8 cellular contexts compared by ENCODE assay signal in the genomic region with DNA sequence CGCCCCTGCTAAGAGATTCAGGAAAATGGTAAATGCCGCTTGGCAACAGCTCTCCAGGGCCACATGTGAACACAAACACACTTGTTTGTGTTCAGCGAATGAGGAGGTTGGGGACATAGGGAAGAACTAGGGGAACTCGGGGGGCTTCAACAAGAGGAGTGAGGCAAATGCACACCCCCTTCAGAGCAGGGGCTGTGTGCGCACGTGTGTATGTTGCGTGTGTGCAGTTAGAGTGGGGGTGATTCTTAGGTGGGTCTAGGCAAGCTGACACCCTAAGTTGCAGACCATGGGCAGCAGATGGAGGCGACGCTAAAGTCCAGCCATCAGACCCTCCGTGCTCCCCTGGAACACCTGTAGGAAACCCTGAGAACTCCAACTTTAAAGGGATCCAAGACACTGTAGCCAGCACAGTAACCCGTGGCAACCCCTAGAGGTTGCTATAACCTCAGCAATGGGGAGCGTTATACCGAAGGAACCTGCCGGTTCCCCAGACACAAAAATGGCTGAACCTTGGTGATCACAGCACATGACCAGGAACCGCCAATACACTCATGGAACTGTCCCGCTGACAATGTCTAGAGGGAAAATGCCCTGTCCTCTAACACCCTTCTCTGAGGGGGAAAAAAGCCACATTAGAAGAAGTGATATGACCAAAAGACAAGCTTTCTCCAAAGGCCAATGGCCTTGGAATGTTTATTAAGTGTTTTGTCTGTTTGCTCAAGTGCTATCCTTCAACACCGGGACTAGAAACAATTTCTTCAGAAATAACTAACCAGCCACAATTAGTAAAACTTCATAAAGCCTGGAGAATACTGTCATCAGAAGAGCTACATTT.
A peak's percentile ranks its signal among the peaks of the same experiment; 100 is the strongest.
DNase-seq lines count a peak whose midpoint lies in the region; ATAC-seq and TF ChIP-seq lines count a peak whose summit lies in the region.

No MANE protein-coding gene starts in this region.

- H3K27ac ChIP-seq in brain microvascular endothelial cell, result no peak overlapping the region
- no peak overlapping the region for H3K27ac ChIP-seq in smooth muscle cell (ENCODE audit: low read depth)

- no peak overlapping the region for H3K27ac Mint-ChIP-seq in activated T-cell treated with anti-CD3 and anti-CD28 coated beads, Interleukin-2, amount 50 U/mL, for 24 hours

- H3K4me3 ChIP-seq in brain microvascular endothelial cell (ENCODE audit: low read depth, low read length), result no peak overlapping the region
- no peak overlapping the region for H3K4me3 ChIP-seq in smooth muscle cell

- in situ Hi-C loops in brain microvascular endothelial cell (cut with HindIII; ENCODE audit: low pct_ligation_motif_present, low sequenced_read_pairs), result no loop called here

- H2AFZ ChIP-seq in smooth muscle cell (ENCODE audit: low read depth), result no peak overlapping the region

- H3K36me3 Mint-ChIP-seq in activated T-cell treated with anti-CD3 and anti-CD28 coated beads, Interleukin-2, amount 50 U/mL, for 24 hours (ENCODE audit: low read depth), result peaks cover 5% of the 10 kb centered on the region

- peak; percentile 49 for ATAC-seq in GM21825 (IDR thresholded peaks at IDR 0.05; ENCODE audit: unreplicated experiment)
- no peak for ATAC-seq in HG02763 (IDR thresholded peaks at IDR 0.05; ENCODE audit: unreplicated experiment)

- no peak overlapping the region for H3K9ac ChIP-seq in smooth muscle cell (ENCODE audit: low read depth)

- H3K36me3 ChIP-seq in brain microvascular endothelial cell (replicated peaks), result no peaks in the 10 kb centered on the region
- H3K36me3 ChIP-seq in smooth muscle cell (ENCODE audit: low read depth), result no peaks in the 10 kb centered on the region

- H3K9me3 Mint-ChIP-seq in activated T-cell treated with anti-CD3 and anti-CD28 coated beads, Interleukin-2, amount 50 U/mL, for 24 hours, result peaks cover 38% of the 10 kb centered on the region

- no peaks in the 10 kb centered on the region for H3K9me3 ChIP-seq in smooth muscle cell (replicated peaks; ENCODE audit: low read depth)

- H3K4me2 ChIP-seq in smooth muscle cell, result no peak overlapping the region

- H3K27me3 ChIP-seq in brain microvascular endothelial cell (replicated peaks), result no peaks in the 10 kb centered on the region
- H3K27me3 ChIP-seq in smooth muscle cell (ENCODE audit: low read depth), result no peaks in the 10 kb centered on the region

- no peaks in the 10 kb centered on the region for H3K4me1 ChIP-seq in smooth muscle cell (ENCODE audit: low read depth)

- 62% methylated on average over 17 of the region's 17 CpGs for WGBS in smooth muscle cell (ENCODE audit: low lambda C conversion rate)

- peaks cover 2% of the 10 kb centered on the region for H3K27me3 Mint-ChIP-seq in activated T-cell treated with anti-CD3 and anti-CD28 coated beads, Interleukin-2, amount 50 U/mL, for 24 hours

- DNase-seq in DMS53 (lab: John Stamatoyannopoulos, UW) (peak; percentile 93), NCI-H2107 treated with DMSO at 0.1 percent for 48 hours (lab: John Stamatoyannopoulos, UW; ENCODE audit: unreplicated experiment) (peak; percentile 11), brain microvascular endothelial cell (peak; percentile 68), iPS-NIHi7 (ENCODE audit: extremely low spot score) (peak; percentile 85), smooth muscle cell (lab: John Stamatoyannopoulos, UW; ENCODE audit: unreplicated experiment) (no peak)
- DNase-seq in activated T-cell treated with anti-CD3 and anti-CD28 coated beads, Interleukin-2, amount 50 U/mL, for 24 hours, result no peak

- H3K79me2 ChIP-seq in smooth muscle cell (ENCODE audit: low read depth), result no peaks in the 10 kb centered on the region

- no peaks in the 10 kb centered on the region for H4K20me1 ChIP-seq in smooth muscle cell (ENCODE audit: low read depth)

- no peak overlapping the region for H3K4me3 Mint-ChIP-seq in activated T-cell treated with anti-CD3 and anti-CD28 coated beads, Interleukin-2, amount 50 U/mL, for 24 hours

- H3F3A ChIP-seq in smooth muscle cell (ENCODE audit: low read depth), result no peaks in the 10 kb centered on the region

- no peaks in the 10 kb centered on the region for H3K4me1 Mint-ChIP-seq in activated T-cell treated with anti-CD3 and anti-CD28 coated beads, Interleukin-2, amount 50 U/mL, for 24 hours (ENCODE audit: low read depth)

- peak; percentile 91 for TF ChIP-seq CTCF in brain microvascular endothelial cell (IDR thresholded peaks at IDR 0.05; ENCODE audit: low read depth, low read length, missing control alignments)
- peak; percentile 73 for TF ChIP-seq CTCF in smooth muscle cell (IDR thresholded peaks at IDR 0.05; ENCODE audit: borderline replicate concordance, insufficient read depth, poor library complexity, severe bottlenecking)

Comparison
In these comparisons a context has a peak if more than half of its experiments do, and no peak if none do; other contexts are left out.
1. DNase-seq: peak in DMS53 (single experiment), NCI-H2107 treated with DMSO at 0.1 percent for 48 hours (single experiment), brain microvascular endothelial cell (single experiment) and iPS-NIHi7 (single experiment); none in smooth muscle cell (single experiment) and activated T-cell treated with anti-CD3 and anti-CD28 coated beads, Interleukin-2, amount 50 U/mL, for 24 hours (single experiment).